ENCODE assay signal across 13 cellular contexts in genomic region chr5:137395011-137395755, GRCh38.
DNase-seq lines count a peak whose midpoint lies in the region; ATAC-seq and TF ChIP-seq lines count a peak whose summit lies in the region.
"Had no signal": no experiment of that assay in that cellular context is flagged by ENCODE, and none has a peak within 500 bp of the region (broad histone marks: within the 10 kb centered on the region; RNA-seq: fewer than 3 reads in every experiment).

No MANE protein-coding gene starts in this region.

- H3K4me2 ChIP-seq in IMR-90 (ENCODE audit: low read depth, low read length), result no peak overlapping the region
- H3K4me2 ChIP-seq: GM23338 had no signal

- no peaks in the 10 kb centered on the region for H4K20me1 ChIP-seq in IMR-90 (ENCODE audit: insufficient read depth, low read length)

- H4K8ac ChIP-seq in IMR-90 (ENCODE audit: low read depth in 2 of 2, low read length in 2 of 2), result no peak overlapping the region

- H3K4ac ChIP-seq in IMR-90 (ENCODE audit: low read depth, low read length), result no peak overlapping the region

- no peak overlapping the region for H4K91ac ChIP-seq in IMR-90 (ENCODE audit: insufficient read depth, low read depth, low read length)

- peaks cover 1% of the 10 kb centered on the region; the same call in 1 of the 2 replicates for H3K9me3 ChIP-seq in IMR-90 (ENCODE audit: control insufficient read depth, insufficient read depth, low read length)
- H3K9me3 ChIP-seq: ascending aorta had no signal

- H2BK15ac ChIP-seq in IMR-90 (ENCODE audit: low read depth, low read length), result no peak overlapping the region

- POLR2A ChIA-PET in IMR-90 (lab: Charles Lee; ENCODE audit: unreplicated experiment), result no interaction called here

- H3K14ac ChIP-seq in IMR-90 (replicated peaks; ENCODE audit: low read depth, low read length), result no peak overlapping the region

- no peak overlapping the region for H2AK5ac ChIP-seq in IMR-90 (ENCODE audit: low read depth, low read length)

- peak overlapping the region; percentile 8 for H2AK9ac ChIP-seq in IMR-90 (replicated peaks; ENCODE audit: low read depth, low read length, poor library complexity)

- CTCF ChIA-PET in IMR-90 (lab: Yijun Ruan, JAX), result interaction anchor here (1.6 kb wide), 1 partner anchor 12 kb away, joined by 3 read pairs; no protein-coding TSS in a partner anchor

- no peak for TF ChIP-seq POLR2A in IMR-90 (IDR thresholded peaks at IDR 0.05; ENCODE audit: low read depth, low read length)

- in situ Hi-C loops in IMR-90 (cut with MboI; ENCODE audit: low sequenced_read_pairs), result no loop called here

- H3K4me3 ChIP-seq in IMR-90 (ENCODE audit: insufficient read depth, low read depth, low read length), result no peak overlapping the region
- H3K4me3 ChIP-seq: ascending aorta, GM23338 had no signal

- H3K4me1 ChIP-seq in IMR-90 (ENCODE audit: control insufficient read depth, insufficient read depth, low read length), result no peaks in the 10 kb centered on the region
- H3K4me1 ChIP-seq: ascending aorta had no signal

- no peak overlapping the region for H2BK120ac ChIP-seq in IMR-90 (ENCODE audit: low read depth, low read length)

- BruUV-seq in IMR-90 (replicated peaks; lab: Mats Ljungman, UMichigan), result no TSS peak

- no peak overlapping the region for H3K56ac ChIP-seq in IMR-90 (ENCODE audit: extremely low read depth, insufficient read depth, low read length)

- no peak overlapping the region for H3K9ac ChIP-seq in IMR-90 (ENCODE audit: low read depth, low read length)

- DNase-seq in Ammon's horn (ENCODE audit: low spot score), result peak; percentile 57
- peak; percentile 26 for DNase-seq in IMR-90
- peak; percentile 89 for DNase-seq in RPMI7951 (ENCODE audit: low read depth)
- DNase-seq in head of caudate nucleus, result peak in 29 of 42 donors; percentile 9 to 76 (median 36)
- DNase-seq in NCI-H510A (lab: John Stamatoyannopoulos, UW), result no peak
- no peak for DNase-seq in omental fat pad (ENCODE audit: low spot score)
- DNase-seq: CD4-positive, alpha-beta T cell; mesenchymal stem cell; NCI-H1048 had no signal

- intact Hi-C loops in IMR-90 (cut with micrococcal nuclease) (no loop called here), head of caudate nucleus (cut with DNase I) (no loop called here)

- no peak overlapping the region for H2BK20ac ChIP-seq in IMR-90 (ENCODE audit: low read depth, low read length)

- TF ChIP-seq CTCF in IMR-90 (conservative IDR thresholded peaks at IDR 0.05; ENCODE audit: low read depth, low read length), result no peak
- no peak for TF ChIP-seq CTCF in omental fat pad (IDR thresholded peaks at IDR 0.05)

- no peak overlapping the region for H3K27ac ChIP-seq in IMR-90 (ENCODE audit: insufficient read depth, low read length)
- H3K27ac ChIP-seq: ascending aorta had no signal

- H3K27me3 ChIP-seq in IMR-90 (ENCODE audit: control insufficient read depth, insufficient read depth, low read length), result no peaks in the 10 kb centered on the region
- H3K27me3 ChIP-seq: ascending aorta had no signal

- H3K18ac ChIP-seq in IMR-90 (ENCODE audit: low read depth, low read length), result no peak overlapping the region

- dilution Hi-C loops in IMR-90 (cut with HindIII; ENCODE audit: low sequenced_read_pairs, unreplicated experiment), result no loop called here

- no peaks in the 10 kb centered on the region for H3K79me1 ChIP-seq in IMR-90 (ENCODE audit: low read depth in 1 of 2, low read length in 2 of 2)

- H3K23ac ChIP-seq in IMR-90 (ENCODE audit: low read depth, low read length), result no peak overlapping the region

- H4K5ac ChIP-seq in IMR-90 (ENCODE audit: low read depth, low read length), result no peak overlapping the region

- no peak overlapping the region for H2AFZ ChIP-seq in IMR-90 (replicated peaks; ENCODE audit: low read length, poor library complexity)
- H2AFZ ChIP-seq: GM23338 had no signal

- TF ChIP-seq RAD21 in IMR-90 (IDR thresholded peaks at IDR 0.05; ENCODE audit: low read length), result no peak

- H3K36me3 ChIP-seq in IMR-90 (ENCODE audit: control insufficient read depth, insufficient read depth, low read length), result no peaks in the 10 kb centered on the region
- H3K36me3 ChIP-seq: ascending aorta had no signal

- no peak overlapping the region for H2BK5ac ChIP-seq in IMR-90 (ENCODE audit: low read depth, low read length, poor library complexity, severe bottlenecking)

- ATAC-seq in IMR-90 (ENCODE audit: low read depth), result no peak
- ATAC-seq in GM18519 (IDR thresholded peaks at IDR 0.05; ENCODE audit: low FRiP score, unreplicated experiment), result no peak
- ATAC-seq in omental fat pad (ENCODE audit: low FRiP score), result no peak
- ATAC-seq in GM19395 (IDR thresholded peaks at IDR 0.05; ENCODE audit: unreplicated experiment), result no peak
- ATAC-seq: GM23338 had no signal

- no peaks in the 10 kb centered on the region for H3K9me1 ChIP-seq in IMR-90 (ENCODE audit: insufficient read depth, low read length)

- no CpG with 5 or more reads among the region's 4 CpGs for WGBS in IMR-90 (ENCODE audit: extremely low coverage in 2 of 2, insufficient read length in 1 of 2), 2 experiments

TF ChIP-seq in IMR-90, 13 proteins besides CTCF, POLR2A, EP300 and RAD21:
- TF ChIP-seq MXI1 (IDR thresholded peaks at IDR 0.05; ENCODE audit: borderline replicate concordance, low read depth, low read length) (no peak), SMC3 (IDR thresholded peaks at IDR 0.05; ENCODE audit: low read depth, low read length) (no peak), RCOR1 (IDR thresholded peaks at IDR 0.05; ENCODE audit: insufficient replicate concordance, low read length) (no peak), MAZ (IDR thresholded peaks at IDR 0.05; ENCODE audit: borderline replicate concordance, low read depth, low read length) (no peak), CEBPB (IDR thresholded peaks at IDR 0.05; ENCODE audit: low read depth, low read length) (no peak), ELK1 (IDR thresholded peaks at IDR 0.05; ENCODE audit: borderline replicate concordance, low read depth, low read length) (no peak), FOS (IDR thresholded peaks at IDR 0.05; ENCODE audit: low read depth, low read length) (no peak), MAFK (IDR thresholded peaks at IDR 0.05; ENCODE audit: low read depth, low read length) (no peak), USF2 (IDR thresholded peaks at IDR 0.05; ENCODE audit: low read depth, low read length) (no peak), CHD1 (IDR thresholded peaks at IDR 0.05; ENCODE audit: low read depth, low read length) (no peak), RFX5 (IDR thresholded peaks at IDR 0.05; ENCODE audit: low read depth, low read length) (no peak)

Comparison
In these comparisons a context has a peak if more than half of its experiments do, and no peak if none do; other contexts are left out.
1. DNase-seq: peak in Ammon's horn (single experiment), IMR-90 (single experiment), RPMI7951 (single experiment) and head of caudate nucleus (29 of 42); none in NCI-H510A (single experiment) and omental fat pad (single experiment).